Comparison of ENCODE assay signal across 1 cellular context in genomic region chr14:72714094-72714493, GRCh38.
TF ChIP-seq lines count a peak whose summit lies in the region.

No MANE protein-coding gene starts in this region.

TF ChIP-seq in GM12878, 131 proteins besides CTCF, POLR2A, EP300 and RAD21 (continued from another document):
- TF ChIP-seq ZBTB11 (CRISPR knock-in tag; IDR thresholded peaks at IDR 0.05), result no peak
- TF ChIP-seq DPF2 (IDR thresholded peaks at IDR 0.05), result peak; percentile 86
- TF ChIP-seq POU2F2 (IDR thresholded peaks at IDR 0.05; ENCODE audit: borderline replicate concordance, low read depth, low read length), result peak; percentile 58; the same call in 1 of the 3 replicates
- TF ChIP-seq NFIC (IDR thresholded peaks at IDR 0.05; ENCODE audit: low read depth, low read length), result peak; percentile 62; the same call in 1 of the 2 replicates
- TF ChIP-seq SPI1 (IDR thresholded peaks at IDR 0.05; ENCODE audit: borderline replicate concordance, insufficient read depth, low read depth, low read length), result peak; percentile 52; the same call in 1 of the 2 replicates
- TF ChIP-seq MTA2 (IDR thresholded peaks at IDR 0.05; ENCODE audit: low read depth), result peak; percentile 72
- TF ChIP-seq RCOR1 (conservative IDR thresholded peaks at IDR 0.05; ENCODE audit: low read depth, low read length), result no peak
- no peak for TF ChIP-seq ESRRA (IDR thresholded peaks at IDR 0.05; ENCODE audit: low read length)
- TF ChIP-seq RELB (IDR thresholded peaks at IDR 0.05; ENCODE audit: low read depth), result peak; percentile 73
- TF ChIP-seq MXI1 (IDR thresholded peaks at IDR 0.05; ENCODE audit: low read depth, low read length), result peak; percentile 44; the same call in 1 of the 2 replicates
- TF ChIP-seq GATAD2B (conservative IDR thresholded peaks at IDR 0.05; ENCODE audit: low read depth), result 0 out of 2 replicates have a peak, but pooled peaks have one; percentile 41
- TF ChIP-seq PAX5 (IDR thresholded peaks at IDR 0.05; ENCODE audit: borderline replicate concordance, low read depth, low read length), result peak; percentile 86
- TF ChIP-seq EED (IDR thresholded peaks at IDR 0.05; ENCODE audit: low read depth), result peak; percentile 88
- TF ChIP-seq NR2F1 (conservative IDR thresholded peaks at IDR 0.05), result peak; percentile 34; the same call in 1 of the 2 replicates
- TF ChIP-seq ETV6 (conservative IDR thresholded peaks at IDR 0.05 in 1 of 2, IDR thresholded peaks at IDR 0.05 in 1 of 2; ENCODE audit: borderline replicate concordance in 1 of 2, low read depth in 1 of 2), result peak in 1 of 2 experiments; percentile 80; a peak in 2 of 4 replicates
- TF ChIP-seq SP1 (IDR thresholded peaks at IDR 0.05; ENCODE audit: low read depth, low read length), result peak; percentile 72
- peak; percentile 32; the same call in 1 of the 2 replicates for TF ChIP-seq TBL1XR1 (IDR thresholded peaks at IDR 0.05; ENCODE audit: low read depth, low read length)
- no peak for TF ChIP-seq ZNF24 (IDR thresholded peaks at IDR 0.05)
- peak; percentile 63 for TF ChIP-seq MLLT1 (IDR thresholded peaks at IDR 0.05)
- TF ChIP-seq MEF2B (IDR thresholded peaks at IDR 0.05; ENCODE audit: partially characterized antibody, poor library complexity, severe bottlenecking), result peak; percentile 93
- peak; percentile 79 to 90 for TF ChIP-seq IKZF2 (IDR thresholded peaks at IDR 0.05)
- TF ChIP-seq ZNF217 (IDR thresholded peaks at IDR 0.05), result 0 out of 2 replicates have a peak, but pooled peaks have one; percentile 23
- TF ChIP-seq BCL11A (IDR thresholded peaks at IDR 0.05; ENCODE audit: low read depth, low read length), result peak; percentile 63; the same call in 1 of the 2 replicates
- no peak for TF ChIP-seq USF2 (IDR thresholded peaks at IDR 0.05; ENCODE audit: borderline replicate concordance, low read depth, low read length)
- no peak for TF ChIP-seq NR2C2 (IDR thresholded peaks at IDR 0.05; ENCODE audit: borderline replicate concordance, control insufficient read depth, insufficient read length, low read depth)
- TF ChIP-seq SMC3 (IDR thresholded peaks at IDR 0.05; ENCODE audit: borderline replicate concordance, low read length), result peak; percentile 18; the same call in 1 of the 2 replicates
- TF ChIP-seq ZNF687 (IDR thresholded peaks at IDR 0.05), result peak; percentile 63
- TF ChIP-seq CHD2 (IDR thresholded peaks at IDR 0.05; ENCODE audit: borderline replicate concordance, low read depth, low read length), result peak; percentile 49; the same call in 1 of the 2 replicates
- TF ChIP-seq EGR1 (IDR thresholded peaks at IDR 0.05; ENCODE audit: borderline replicate concordance in 1 of 2, low read depth in 2 of 2, low read length in 2 of 2), result peak in 1 of 2 experiments; percentile 65; a peak in 1 of 3 replicates
- TF ChIP-seq CREM (IDR thresholded peaks at IDR 0.05; ENCODE audit: low read depth), result peak; percentile 72
- TF ChIP-seq NFYA (IDR thresholded peaks at IDR 0.05; ENCODE audit: borderline replicate concordance, low read depth, low read length), result no peak
- peak; percentile 91 for TF ChIP-seq TCF12 (IDR thresholded peaks at IDR 0.05; ENCODE audit: low read depth, low read length)
- TF ChIP-seq SKIL (IDR thresholded peaks at IDR 0.05; ENCODE audit: low read depth, poor library complexity, severe bottlenecking), result peak; percentile 72
- TF ChIP-seq MYB (IDR thresholded peaks at IDR 0.05; ENCODE audit: borderline replicate concordance, low read depth, low read length), result no peak
- TF ChIP-seq NFXL1 (IDR thresholded peaks at IDR 0.05; ENCODE audit: borderline replicate concordance), result no peak
- 0 out of 2 replicates have a peak, but pooled peaks have one; percentile 35 for TF ChIP-seq ATF7 (IDR thresholded peaks at IDR 0.05; ENCODE audit: low read depth)
- peak; percentile 46; the same call in 1 of the 2 replicates for TF ChIP-seq LARP7 (IDR thresholded peaks at IDR 0.05)
- peak; percentile 76; the same call in 1 of the 2 replicates for TF ChIP-seq NBN (IDR thresholded peaks at IDR 0.05)
- TF ChIP-seq IKZF1 (conservative IDR thresholded peaks at IDR 0.05), result peak; percentile 91
